In genomic region chr16:15389906-15390305, GRCh38 we compare ENCODE assay signal across 3 cellular contexts. TPM values are rescaled to one million over a fixed set of nuclear protein-coding genes. Genes with fewer than 3 reads are reported as not detected.
"Had no signal": no experiment of that assay in that cellular context is flagged by ENCODE, and none has a peak within 500 bp of the region (broad histone marks: within the 10 kb centered on the region; RNA-seq: fewer than 3 reads in every experiment).

No MANE protein-coding gene starts in this region.

RNA-seq across cellular contexts. Expression of gene MPV17L, which starts 5.6 kb away (rescaled TPM):
- total RNA-seq: myocyte had no signal
- polyA plus RNA-seq: naive thymus-derived CD4-positive, alpha-beta T cell had no signal

RNA-seq across cellular contexts. Expression of gene NPIPA5, which starts 11.8 kb away (rescaled TPM):
- total RNA-seq: hepatocyte had no signal
